Comparison of ENCODE assay signal across 21 cellular contexts in genomic region chr12:60689137-60689536, GRCh38.
DNase-seq lines count a peak whose midpoint lies in the region; ATAC-seq and TF ChIP-seq lines count a peak whose summit lies in the region.
"Had no signal": no experiment of that assay in that cellular context is flagged by ENCODE, and none has a peak within 500 bp of the region (broad histone marks: within the 10 kb centered on the region; RNA-seq: fewer than 3 reads in every experiment).

No MANE protein-coding gene starts in this region.

- TF ChIP-seq CTCF in GM13977 (IDR thresholded peaks at IDR 0.05; ENCODE audit: extremely low read depth, insufficient read depth, missing control alignments) (peak; percentile 25), WTC11 (IDR thresholded peaks at IDR 0.05) (no peak), psoas muscle (IDR thresholded peaks at IDR 0.05) (no peak), left lung (IDR thresholded peaks at IDR 0.05) (no peak)

- H3K27ac ChIP-seq in psoas muscle (no peak overlapping the region), left lung (no peak overlapping the region)
- H3K27ac ChIP-seq: skin epidermis had no signal

- POLR2A ChIA-PET in WTC11 (lab: Charles Lee): no interaction called here

- H3K9me3 ChIP-seq in psoas muscle (no peaks in the 10 kb centered on the region), left lung (peaks cover 0 to 15% of the 10 kb centered on the region in 2 donors)
- H3K9me3 ChIP-seq: MG63 had no signal

- H3K4me3 Mint-ChIP-seq in WTC11: no peak overlapping the region
- H3K4me3 Mint-ChIP-seq: activated CD4-positive, alpha-beta memory T cell treated with anti-CD3 and anti-CD28 coated beads for 36 hours; effector memory CD8-positive, alpha-beta T cell; nephron progenitor cell had no signal

- ATAC-seq in WTC11 (peak; percentile 96), psoas muscle (no peak), left lung (no peak), HG02798 (IDR thresholded peaks at IDR 0.05; ENCODE audit: poor library complexity, unreplicated experiment) (no peak)
- ATAC-seq: effector memory CD8-positive, alpha-beta T cell; GM12878; Panc1 had no signal

- H3K27ac Mint-ChIP-seq in WTC11: no peak overlapping the region
- H3K27ac Mint-ChIP-seq: activated CD4-positive, alpha-beta memory T cell treated with anti-CD3 and anti-CD28 coated beads for 36 hours; effector memory CD8-positive, alpha-beta T cell; nephron progenitor cell had no signal

- no peaks in the 10 kb centered on the region for H3K36me3 ChIP-seq in psoas muscle (ENCODE audit: insufficient read depth in 1 of 2, low read depth in 1 of 2)
- no peaks in the 10 kb centered on the region for H3K36me3 ChIP-seq in left lung
- H3K36me3 ChIP-seq: MG63 had no signal

- intact Hi-C loops in psoas muscle (cut with DNase I): no loop called here
- intact Hi-C loops in left lung (cut with DNase I): no loop called here

- no peaks in the 10 kb centered on the region for H3K27me3 Mint-ChIP-seq in WTC11 (ENCODE audit: low read depth)
- H3K27me3 Mint-ChIP-seq: activated CD4-positive, alpha-beta memory T cell treated with anti-CD3 and anti-CD28 coated beads for 36 hours; effector memory CD8-positive, alpha-beta T cell had no signal

- H3K9me3 Mint-ChIP-seq in WTC11: peaks cover 28% of the 10 kb centered on the region

- DNase-seq in ACHN (peak; percentile 29), GM13977 (ENCODE audit: low spot score) (no peak), NAMALWA (ENCODE audit: low spot score) (peak; percentile 26), WTC11 (ENCODE audit: low spot score) (peak; percentile 34), psoas muscle (no peak), left lung (no peak), EL (no peak)
- DNase-seq: activated CD4-positive, alpha-beta memory T cell treated with anti-CD3 and anti-CD28 coated beads for 36 hours; activated naive CD4-positive, alpha-beta T cell treated with anti-CD3 and anti-CD28 coated beads, Interleukin-2, amount 50 U/mL, for 16 hours; activated T-cell treated with anti-CD3 and anti-CD28 coated beads, Interleukin-2, amount 50 U/mL, for 48 hours; effector memory CD8-positive, alpha-beta T cell; head of caudate nucleus; MG63; NCI-H2081 treated with DMSO at 0.1 percent for 48 hours; NCI-H524 treated with DMSO at 0.1 percent for 48 hours; nephron progenitor cell; stimulated activated CD4-positive, alpha-beta T cell treated with anti-CD3 and anti-CD28 coated beads, Interleukin-4, amount 100 ng/mL, for 1 hour had no signal

- H3K4me1 Mint-ChIP-seq in WTC11: no peaks in the 10 kb centered on the region
- H3K4me1 Mint-ChIP-seq: nephron progenitor cell had no signal

- in situ Hi-C loops in ACHN (cut with HindIII; ENCODE audit: low pct_ligation_motif_present, low pct_unique_long_range_greater_than_20kb, low sequenced_read_pairs): no loop called here
- in situ Hi-C loops in GM13977 (cut with MboI; ENCODE audit: low pct_unique_long_range_greater_than_20kb, low sequenced_read_pairs, unreplicated experiment): no loop called here

- H3K4me3 ChIP-seq in psoas muscle: no peak overlapping the region
- H3K4me3 ChIP-seq in left lung: no peak overlapping the region
- H3K4me3 ChIP-seq: GM12878, MG63, skin epidermis had no signal

- peaks cover 7% of the 10 kb centered on the region; the same call in 1 of the 2 replicates for H3K36me3 Mint-ChIP-seq in WTC11
- H3K36me3 Mint-ChIP-seq: activated CD4-positive, alpha-beta memory T cell treated with anti-CD3 and anti-CD28 coated beads for 36 hours had no signal

- CTCF ChIA-PET in WTC11 (lab: Charles Lee): no interaction called here

- H3K4me1 ChIP-seq in psoas muscle (no peaks in the 10 kb centered on the region), left lung (no peaks in the 10 kb centered on the region)

- H3K27me3 ChIP-seq in psoas muscle (ENCODE audit: insufficient read depth in 3 of 3, low read length in 2 of 3) (no peaks in the 10 kb centered on the region), left lung (no peaks in the 10 kb centered on the region)
- H3K27me3 ChIP-seq: MG63 had no signal

TF ChIP-seq in WTC11, 78 proteins besides CTCF, POLR2A, EP300 and RAD21 (continues in another document):
- TF ChIP-seq USF1 (CRISPR knock-in tag; IDR thresholded peaks at IDR 0.05) (no peak), TCF7 (CRISPR knock-in tag; IDR thresholded peaks at IDR 0.05; ENCODE audit: low read depth) (no peak), OVOL2 (CRISPR knock-in tag; IDR thresholded peaks at IDR 0.05; ENCODE audit: borderline replicate concordance) (no peak), MAX (CRISPR knock-in tag; IDR thresholded peaks at IDR 0.05) (no peak), FOXP4 (CRISPR knock-in tag; IDR thresholded peaks at IDR 0.05) (no peak), CREB1 (CRISPR knock-in tag; IDR thresholded peaks at IDR 0.05) (no peak), JAZF1 (CRISPR knock-in tag; IDR thresholded peaks at IDR 0.05) (no peak), ZMAT4 (CRISPR knock-in tag; IDR thresholded peaks at IDR 0.05) (no peak), HMGXB4 (CRISPR knock-in tag; IDR thresholded peaks at IDR 0.05) (no peak)
- TF ChIP-seq, protein P1, sequence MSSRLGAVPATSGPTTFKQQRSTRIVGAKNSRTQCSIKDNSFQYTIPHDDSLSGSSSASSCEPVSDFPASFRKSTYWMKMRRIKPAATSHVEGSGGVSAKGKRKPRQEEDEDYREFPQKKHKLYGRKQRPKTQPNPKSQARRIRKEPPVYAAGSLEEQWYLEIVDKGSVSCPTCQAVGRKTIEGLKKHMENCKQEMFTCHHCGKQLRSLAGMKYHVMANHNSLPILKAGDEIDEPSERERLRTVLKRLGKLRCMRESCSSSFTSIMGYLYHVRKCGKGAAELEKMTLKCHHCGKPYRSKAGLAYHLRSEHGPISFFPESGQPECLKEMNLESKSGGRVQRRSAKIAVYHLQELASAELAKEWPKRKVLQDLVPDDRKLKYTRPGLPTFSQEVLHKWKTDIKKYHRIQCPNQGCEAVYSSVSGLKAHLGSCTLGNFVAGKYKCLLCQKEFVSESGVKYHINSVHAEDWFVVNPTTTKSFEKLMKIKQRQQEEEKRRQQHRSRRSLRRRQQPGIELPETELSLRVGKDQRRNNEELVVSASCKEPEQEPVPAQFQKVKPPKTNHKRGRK (CRISPR knock-in tag; IDR thresholded peaks at IDR 0.05; ENCODE audit: borderline replicate concordance): no peak

Comparison
In these comparisons a context has a peak if more than half of its experiments do, and no peak if none do; other contexts are left out.
1. DNase-seq: peak in ACHN (single experiment), NAMALWA (single experiment) and WTC11 (single experiment); none in GM13977 (single experiment), psoas muscle (0 of 2), left lung (0 of 2) and EL (single experiment).